In the genomic region with DNA sequence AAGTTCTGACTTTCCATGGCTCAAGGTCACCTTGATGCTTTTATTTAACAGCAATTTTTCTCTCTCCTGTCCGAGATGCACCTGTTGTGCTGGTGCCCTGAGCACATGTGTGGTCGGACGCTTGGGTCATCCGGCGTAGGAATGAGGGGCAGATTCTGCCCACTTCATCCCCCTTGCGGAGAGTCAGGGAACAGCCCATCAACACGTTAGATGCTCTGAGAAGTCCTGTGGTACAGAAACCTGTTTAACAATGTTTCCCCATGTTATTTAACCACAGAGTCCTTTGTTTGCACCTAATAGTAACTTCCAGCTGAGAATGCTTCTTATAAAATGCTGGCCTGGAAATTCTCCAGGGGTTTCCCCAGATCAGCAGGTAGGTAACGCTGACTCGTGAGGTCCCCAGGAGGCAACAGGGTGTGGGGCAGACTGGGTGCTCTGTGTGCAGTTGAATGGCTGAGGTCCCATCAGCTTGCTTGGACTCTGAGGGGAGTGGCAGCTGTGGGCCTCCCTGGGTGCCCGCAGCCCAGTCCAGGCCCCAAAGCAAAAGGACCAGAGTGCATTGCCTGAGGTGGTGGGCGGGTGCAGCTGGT, we compare ENCODE assay signal across 15 cellular contexts. TPM values are rescaled to one million over a fixed set of nuclear protein-coding genes. Genes with fewer than 3 reads are reported as not detected.
DNase-seq lines count a peak whose midpoint lies in the region; ATAC-seq and TF ChIP-seq lines count a peak whose summit lies in the region.
"Had no signal": no experiment of that assay in that cellular context is flagged by ENCODE, and none has a peak within 500 bp of the region (broad histone marks: within the 10 kb centered on the region; RNA-seq: fewer than 3 reads in every experiment).

No MANE protein-coding gene starts in this region.

- in situ Hi-C loops in astrocyte of the spinal cord (cut with HindIII; ENCODE audit: low sequenced_read_pairs): no loop called here

- no peaks in the 10 kb centered on the region for H3K4me1 Mint-ChIP-seq in HFFc6 (ENCODE audit: low read depth)
- peaks cover 2% of the 10 kb centered on the region for H3K4me1 Mint-ChIP-seq in stimulated activated naive CD8-positive, alpha-beta T cell treated with anti-CD3 and anti-CD28 coated beads, Interleukin-15, amount 100 ng/mL, for 72 hours

- ATAC-seq in stimulated activated naive CD8-positive, alpha-beta T cell treated with anti-CD3 and anti-CD28 coated beads, Interleukin-15, amount 100 ng/mL, for 72 hours: no peak
- ATAC-seq in GM21717 (IDR thresholded peaks at IDR 0.05; ENCODE audit: unreplicated experiment): no peak
- ATAC-seq: activated CD8-positive, alpha-beta memory T cell treated with anti-CD3 and anti-CD28 coated beads, Interleukin-2, amount 10 ng/mL, durations not matched to agents 7 days and 5 days had no signal

- no peak overlapping the region for H3K27ac Mint-ChIP-seq in HFFc6
- H3K27ac Mint-ChIP-seq in stimulated activated naive CD8-positive, alpha-beta T cell treated with anti-CD3 and anti-CD28 coated beads, Interleukin-15, amount 100 ng/mL, for 72 hours: no peak overlapping the region
- H3K27ac Mint-ChIP-seq: activated CD8-positive, alpha-beta memory T cell treated with anti-CD3 and anti-CD28 coated beads, Interleukin-2, amount 10 ng/mL, durations not matched to agents 7 days and 5 days; activated naive CD8-positive, alpha-beta T cell had no signal

- peaks cover 37% of the 10 kb centered on the region for H3K27me3 Mint-ChIP-seq in HFFc6 (ENCODE audit: insufficient read depth)
- H3K27me3 Mint-ChIP-seq in stimulated activated naive CD8-positive, alpha-beta T cell treated with anti-CD3 and anti-CD28 coated beads, Interleukin-15, amount 100 ng/mL, for 72 hours: peaks cover under 1% of the 10 kb centered on the region
- H3K27me3 Mint-ChIP-seq: activated CD8-positive, alpha-beta memory T cell treated with anti-CD3 and anti-CD28 coated beads, Interleukin-2, amount 10 ng/mL, durations not matched to agents 7 days and 5 days; activated naive CD8-positive, alpha-beta T cell had no signal

- TF ChIP-seq CTCF in HFFc6 (IDR thresholded peaks at IDR 0.05) (peak; percentile 44; the same call in 1 of the 2 replicates), astrocyte of the spinal cord (IDR thresholded peaks at IDR 0.05; ENCODE audit: low read depth, low read length) (peak; percentile 10)

- H3K4me3 ChIP-seq in astrocyte of the spinal cord (ENCODE audit: low read depth, low read length): no peak overlapping the region

- DNase-seq in A172 (ENCODE audit: low spot score) (peak; percentile 32), HFFc6 (no peak), astrocyte of the spinal cord (ENCODE audit: low read depth, low spot score) (no peak), kidney tubule cell (ENCODE audit: low spot score) (peak; percentile 62), cerebellar cortex (ENCODE audit: low spot score) (no peak)
- DNase-seq in stimulated activated naive CD8-positive, alpha-beta T cell treated with anti-CD3 and anti-CD28 coated beads, Interleukin-15, amount 100 ng/mL, for 72 hours: no peak
- no peak for DNase-seq in activated T-cell treated with anti-CD3 and anti-CD28 coated beads, Interleukin-2, amount 50 U/mL, for 1 hour
- DNase-seq: activated CD8-positive, alpha-beta memory T cell treated with anti-CD3 and anti-CD28 coated beads, Interleukin-2, amount 10 ng/mL, durations not matched to agents 7 days and 5 days; midbrain; NCI-H1417 treated with DMSO at 0.1 percent for 48 hours; SK-N-SH; stimulated activated CD8-positive, alpha-beta memory T cell treated with anti-CD3 and anti-CD28 coated beads, Interleukin-4, amount 100 ng/mL, for 48 hours had no signal

- H3K36me3 Mint-ChIP-seq in HFFc6 (ENCODE audit: low read depth): no peaks in the 10 kb centered on the region
- H3K36me3 Mint-ChIP-seq: activated CD8-positive, alpha-beta memory T cell treated with anti-CD3 and anti-CD28 coated beads, Interleukin-2, amount 10 ng/mL, durations not matched to agents 7 days and 5 days; activated naive CD8-positive, alpha-beta T cell had no signal

- no peak overlapping the region for H3K4me3 Mint-ChIP-seq in HFFc6
- H3K4me3 Mint-ChIP-seq in stimulated activated naive CD8-positive, alpha-beta T cell treated with anti-CD3 and anti-CD28 coated beads, Interleukin-15, amount 100 ng/mL, for 72 hours: no peak overlapping the region
- H3K4me3 Mint-ChIP-seq: activated CD8-positive, alpha-beta memory T cell treated with anti-CD3 and anti-CD28 coated beads, Interleukin-2, amount 10 ng/mL, durations not matched to agents 7 days and 5 days; activated naive CD8-positive, alpha-beta T cell had no signal

- no peaks in the 10 kb centered on the region for H3K9me3 Mint-ChIP-seq in HFFc6
- no peaks in the 10 kb centered on the region for H3K9me3 Mint-ChIP-seq in stimulated activated naive CD8-positive, alpha-beta T cell treated with anti-CD3 and anti-CD28 coated beads, Interleukin-15, amount 100 ng/mL, for 72 hours

RNA-seq across cellular contexts. Expression of a gene that starts 17.8 kb away (rescaled TPM):
- 0.14 TPM in 2 replicates for total RNA-seq in A172 (2014; rRNA removed; shearing (Covaris generic))
- total RNA-seq in HFFc6 (2021; fragmentation: NEBNext Ultra II Directional; extraction: Animal tissue kit (Norgen Biotek cat#: 25700)): not detected

RNA-seq across cellular contexts. Expression of a gene that starts 26.2 kb away (rescaled TPM):
- not detected in 2 replicates for total RNA-seq in A172 (2014; rRNA removed; shearing (Covaris generic))
- not detected for total RNA-seq in HFFc6 (2021; fragmentation: NEBNext Ultra II Directional; extraction: Animal tissue kit (Norgen Biotek cat#: 25700))
- total RNA-seq: activated CD8-positive, alpha-beta memory T cell treated with anti-CD3 and anti-CD28 coated beads, Interleukin-2, amount 10 ng/mL, durations not matched to agents 7 days and 5 days; posterior vena cava had no signal

Comparison
In these comparisons a context has a peak if more than half of its experiments do, and no peak if none do; other contexts are left out.
1. DNase-seq: peak in A172 (single experiment) and kidney tubule cell (single experiment); none in HFFc6 (single experiment), astrocyte of the spinal cord (single experiment), stimulated activated naive CD8-positive, alpha-beta T cell treated with anti-CD3 and anti-CD28 coated beads, Interleukin-15, amount 100 ng/mL, for 72 hours (0 of 2), activated T-cell treated with anti-CD3 and anti-CD28 coated beads, Interleukin-2, amount 50 U/mL, for 1 hour (single experiment) and cerebellar cortex (single experiment).